8 cellular contexts compared by ENCODE assay signal in genomic region chr11:47409440-47410403, GRCh38. TPM values are rescaled to one million over a fixed set of nuclear protein-coding genes. Genes with fewer than 3 reads are reported as not detected.
DNase-seq lines count a peak whose midpoint lies in the region; TF ChIP-seq lines count a peak whose summit lies in the region.

No MANE protein-coding gene starts in this region.

- peak overlapping the region; percentile 81 for H3K4me3 ChIP-seq in SJCRH30
- H3K4me3 ChIP-seq in fibroblast of lung (replicated peaks in 1 of 4; ENCODE audit: control extremely low read depth in 1 of 4, insufficient read depth in 1 of 4, low read depth in 3 of 4, low read length in 4 of 4): peak overlapping the region; percentile 40 to 92 (median 66)
- H3K4me3 ChIP-seq in sigmoid colon: peak overlapping the region; percentile 61 to 85 (median 77)

- no peak overlapping the region for H2AFZ ChIP-seq in fibroblast of lung (ENCODE audit: low read length)

- H3K27ac ChIP-seq in SJCRH30: no peak overlapping the region
- peak overlapping the region; percentile 90 for H3K27ac ChIP-seq in fibroblast of lung (ENCODE audit: insufficient read depth, low read length)
- H3K27ac ChIP-seq in sigmoid colon: peak overlapping the region; percentile 84 to 96 (median 95)

- no peak for TF ChIP-seq EP300 in sigmoid colon (IDR thresholded peaks at IDR 0.05)

- H3K9me3 ChIP-seq in ES-I3 (ENCODE audit: control insufficient read depth, insufficient read depth, low read length): no peaks in the 10 kb centered on the region
- H3K9me3 ChIP-seq in SJCRH30 (replicated peaks): no peaks in the 10 kb centered on the region
- H3K9me3 ChIP-seq in fibroblast of lung (ENCODE audit: control insufficient read depth, insufficient read depth, low read depth, low read length): no peaks in the 10 kb centered on the region
- no peaks in the 10 kb centered on the region for H3K9me3 ChIP-seq in sigmoid colon

- H3K36me3 ChIP-seq in ES-I3 (ENCODE audit: insufficient read depth, low read length) (no peaks in the 10 kb centered on the region; the same call in 1 of the 2 replicates), SJCRH30 (no peaks in the 10 kb centered on the region), fibroblast of lung (ENCODE audit: control insufficient read depth, insufficient read depth, low read length) (peaks cover 28% of the 10 kb centered on the region), sigmoid colon (peaks cover 2 to 46% (median 22%) of the 10 kb centered on the region in 4 donors)

- TF ChIP-seq POLR2A in sigmoid colon (IDR thresholded peaks at IDR 0.05): no peak

- peaks cover 39% of the 10 kb centered on the region for H3K79me2 ChIP-seq in fibroblast of lung (ENCODE audit: control insufficient read depth, insufficient read depth, low read length)

- H3K4me1 ChIP-seq in ES-I3 (ENCODE audit: insufficient read depth, low read length): peaks cover 13% of the 10 kb centered on the region; the same call in 1 of the 2 replicates
- H3K4me1 ChIP-seq in SJCRH30: peaks cover under 1% of the 10 kb centered on the region
- H3K4me1 ChIP-seq in fibroblast of lung (ENCODE audit: control insufficient read depth, extremely low read depth, insufficient read depth, low read length): peaks cover 33% of the 10 kb centered on the region
- H3K4me1 ChIP-seq in sigmoid colon: peaks cover 0 to 60% (median 42%) of the 10 kb centered on the region in 4 donors

- no peaks in the 10 kb centered on the region for H4K20me1 ChIP-seq in fibroblast of lung (ENCODE audit: control insufficient read depth, extremely low read depth, insufficient read depth, low read length)

- H3K9ac ChIP-seq in ES-I3 (ENCODE audit: low read depth, low read length) (peak overlapping the region; percentile 92; the same call in 1 of the 2 replicates), fibroblast of lung (ENCODE audit: insufficient read depth, low read length) (peak overlapping the region; percentile 94)

- no peak for TF ChIP-seq CTCF in fibroblast of lung (conservative IDR thresholded peaks at IDR 0.05 in 1 of 2, IDR thresholded peaks at IDR 0.05 in 1 of 2; ENCODE audit: low read depth in 1 of 2, low read length in 2 of 2)
- TF ChIP-seq CTCF in sigmoid colon (IDR thresholded peaks at IDR 0.05): no peak

- intact Hi-C loops in sigmoid colon (cut with DNase I): loop anchor here (5.0 kb wide), 5 partner anchors 137 to 438 kb away; partner anchors contain the start of genes FNBP4, KBTBD4, MADD and NDUFS3

- peak overlapping the region; percentile 88 for H3K4me2 ChIP-seq in fibroblast of lung (ENCODE audit: extremely low read depth, insufficient read depth, low read length)

- WGBS in sigmoid colon, 2 donors: 86 to 88% methylated on average over 32 of the region's 32 CpGs

- no peak for DNase-seq in SJCRH30
- DNase-seq in fibroblast of lung (ENCODE audit: low read depth in 2 of 2): no peak
- no peak for DNase-seq in sigmoid colon
- no peak for DNase-seq in dedifferentiated amniotic fluid mesenchymal stem cell (ENCODE audit: extremely low spot score)
- DNase-seq in GOT3 (lab: John Stamatoyannopoulos, UW): no peak
- no peak for DNase-seq in NCI-H1436 (lab: John Stamatoyannopoulos, UW)
- DNase-seq in NCI-H82 (lab: John Stamatoyannopoulos, UW): no peak

- no peaks in the 10 kb centered on the region for H3K27me3 ChIP-seq in SJCRH30
- H3K27me3 ChIP-seq in fibroblast of lung (ENCODE audit: control insufficient read depth, insufficient read depth, low read length): no peaks in the 10 kb centered on the region
- no peaks in the 10 kb centered on the region for H3K27me3 ChIP-seq in sigmoid colon

RNA-seq across cellular contexts. Expression of gene SLC39A13, which starts 1.3 kb away (rescaled TPM):
- total RNA-seq in SJCRH30 (2014; rRNA removed; shearing (Covaris generic)): 17.3 and 24.4 TPM in 2 replicates
- total RNA-seq in fibroblast of lung (46.0 and 62.9 TPM in 2 replicates), sigmoid colon (10 to 100 TPM; 38.2 to 87.5 (median 54.0) TPM)
- polyA plus RNA-seq in fibroblast of lung (52.2 and 88.7 TPM in 2 replicates), sigmoid colon (10 to 100 TPM in 2 of 3 donors, 1 to 10 TPM in 1; 4.6 to 29.8 (median 13.2) TPM)
- 84.9 and 110 TPM in 2 replicates for polyA plus RNA-seq in fibroblast of lung (2012)
- 59.6 and 124 TPM in 2 replicates for polyA minus RNA-seq in fibroblast of lung (ENCODE audit: low replicate concordance)

RNA-seq across cellular contexts. Expression of gene PSMC3, which starts 16.5 kb away (rescaled TPM):
- 236 and 258 TPM in 2 replicates for total RNA-seq in SJCRH30 (2014; rRNA removed; shearing (Covaris generic))
- total RNA-seq in fibroblast of lung (107 and 155 TPM in 2 replicates), sigmoid colon (100 to 1,000 TPM; 104 to 202 (median 178) TPM)
- polyA plus RNA-seq in fibroblast of lung (294 and 353 TPM in 2 replicates), sigmoid colon (100 to 1,000 TPM; 117 to 151 (median 121) TPM)
- 291 and 347 TPM in 2 replicates for polyA plus RNA-seq in fibroblast of lung (2012)
- polyA minus RNA-seq in fibroblast of lung (ENCODE audit: low replicate concordance): 87.6 and 137 TPM in 2 replicates

RNA-seq across cellular contexts. Expression of gene SPI1, which starts 31.4 kb away (rescaled TPM):
- total RNA-seq in SJCRH30 (2014; rRNA removed; shearing (Covaris generic)): not detected in 2 replicates
- not detected in 2 replicates for total RNA-seq in fibroblast of lung
- polyA plus RNA-seq in fibroblast of lung: not detected in 2 replicates
- polyA plus RNA-seq in fibroblast of lung (2012): not detected in 2 replicates
- polyA minus RNA-seq in fibroblast of lung (ENCODE audit: low replicate concordance): not detected in 2 replicates
- total RNA-seq in sigmoid colon: 10 to 100 TPM; 10.5 to 19.7 (median 18.8) TPM
- polyA plus RNA-seq in sigmoid colon: 10 to 100 TPM; 21.6 to 29.8 (median 27.1) TPM

RNA-seq across cellular contexts. Expression of gene RAPSN, which starts 39.2 kb away (rescaled TPM):
- total RNA-seq in SJCRH30 (2014; rRNA removed; shearing (Covaris generic)): 91.3 and 93.5 TPM in 2 replicates
- total RNA-seq in fibroblast of lung (under 0.01 and 0.17 TPM in 2 replicates), sigmoid colon (under 1 TPM in 3 of 4 donors, not detected in 1; 0.27 to 0.55 (median 0.36) TPM)
- polyA plus RNA-seq in fibroblast of lung (not detected in 2 replicates), sigmoid colon (under 1 TPM in 1 of 3 donors, not detected in 2; 0.61 TPM)
- 0.07 TPM in 1 of 2 replicates, not detected in the other for polyA plus RNA-seq in fibroblast of lung (2012)
- polyA minus RNA-seq in fibroblast of lung (ENCODE audit: low replicate concordance): not detected in 2 replicates

RNA-seq across cellular contexts. Expression of gene MYBPC3, which starts 57.2 kb away (rescaled TPM):
- not detected in 2 replicates for total RNA-seq in SJCRH30 (2014; rRNA removed; shearing (Covaris generic))
- total RNA-seq in fibroblast of lung: not detected in 2 replicates
- not detected in 2 replicates for polyA plus RNA-seq in fibroblast of lung
- polyA plus RNA-seq in fibroblast of lung (2012): not detected in 2 replicates
- polyA minus RNA-seq in fibroblast of lung (ENCODE audit: low replicate concordance): not detected in 2 replicates
- not detected for total RNA-seq in sigmoid colon
- polyA plus RNA-seq in sigmoid colon: 1 to 10 TPM in 1 of 3 donors, under 1 TPM in 2; 0.29 to 1.4 (median 0.60) TPM

Comparison
In these comparisons a context has a peak if more than half of its experiments do, and no peak if none do; other contexts are left out.
1. RNA of gene SPI1, which starts 31.4 kb away (total RNA-seq): 10.5 to 19.7 TPM in sigmoid colon; not detected in SJCRH30 and not detected in fibroblast of lung; every median in the first group is over 10 times any median in the second.
2. Peak in every context shown above with its lines, with median percentiles within 50 percentile points of each other: H3K4me3 ChIP-seq.